Comparison of ENCODE assay signal across 8 cellular contexts in the genomic region with DNA sequence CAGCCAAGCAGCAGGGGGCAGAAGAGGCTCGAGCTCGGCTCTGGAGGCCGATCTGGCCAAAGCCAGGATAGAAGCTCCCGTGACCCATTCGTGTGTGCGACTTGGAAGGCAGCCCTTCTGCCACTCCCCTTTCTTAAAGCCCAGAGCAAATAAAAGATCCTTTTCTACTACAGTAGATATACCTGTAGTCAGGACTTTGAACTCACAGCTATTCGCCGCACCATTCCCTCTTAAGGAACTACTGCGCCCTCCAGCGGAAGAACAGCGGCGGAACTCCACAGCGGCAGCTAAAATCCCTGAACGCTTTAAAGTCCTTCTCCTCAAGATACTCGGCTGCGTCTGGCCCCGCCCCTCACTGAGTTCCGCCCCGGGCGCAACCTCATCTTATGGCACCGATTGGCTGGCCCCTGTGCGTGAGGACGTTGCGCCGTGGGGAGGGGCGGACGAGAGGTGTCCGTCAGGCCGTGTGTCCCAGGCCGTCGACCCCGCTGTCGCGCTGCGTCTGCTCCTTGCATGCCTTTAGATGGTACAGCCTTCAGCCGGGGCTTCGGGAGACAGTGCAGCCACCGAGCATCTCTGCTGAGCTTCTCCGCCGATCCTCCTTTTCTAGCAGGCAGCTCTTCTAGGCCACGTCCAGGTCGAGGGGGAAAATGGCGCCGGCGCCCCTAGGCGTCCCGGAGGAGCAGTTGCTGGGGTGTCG. TPM values are rescaled to one million over a fixed set of nuclear protein-coding genes. Genes with fewer than 3 reads are reported as not detected.
DNase-seq lines count a peak whose midpoint lies in the region; ATAC-seq lines count a peak whose summit lies in the region.

A gene with protein sequence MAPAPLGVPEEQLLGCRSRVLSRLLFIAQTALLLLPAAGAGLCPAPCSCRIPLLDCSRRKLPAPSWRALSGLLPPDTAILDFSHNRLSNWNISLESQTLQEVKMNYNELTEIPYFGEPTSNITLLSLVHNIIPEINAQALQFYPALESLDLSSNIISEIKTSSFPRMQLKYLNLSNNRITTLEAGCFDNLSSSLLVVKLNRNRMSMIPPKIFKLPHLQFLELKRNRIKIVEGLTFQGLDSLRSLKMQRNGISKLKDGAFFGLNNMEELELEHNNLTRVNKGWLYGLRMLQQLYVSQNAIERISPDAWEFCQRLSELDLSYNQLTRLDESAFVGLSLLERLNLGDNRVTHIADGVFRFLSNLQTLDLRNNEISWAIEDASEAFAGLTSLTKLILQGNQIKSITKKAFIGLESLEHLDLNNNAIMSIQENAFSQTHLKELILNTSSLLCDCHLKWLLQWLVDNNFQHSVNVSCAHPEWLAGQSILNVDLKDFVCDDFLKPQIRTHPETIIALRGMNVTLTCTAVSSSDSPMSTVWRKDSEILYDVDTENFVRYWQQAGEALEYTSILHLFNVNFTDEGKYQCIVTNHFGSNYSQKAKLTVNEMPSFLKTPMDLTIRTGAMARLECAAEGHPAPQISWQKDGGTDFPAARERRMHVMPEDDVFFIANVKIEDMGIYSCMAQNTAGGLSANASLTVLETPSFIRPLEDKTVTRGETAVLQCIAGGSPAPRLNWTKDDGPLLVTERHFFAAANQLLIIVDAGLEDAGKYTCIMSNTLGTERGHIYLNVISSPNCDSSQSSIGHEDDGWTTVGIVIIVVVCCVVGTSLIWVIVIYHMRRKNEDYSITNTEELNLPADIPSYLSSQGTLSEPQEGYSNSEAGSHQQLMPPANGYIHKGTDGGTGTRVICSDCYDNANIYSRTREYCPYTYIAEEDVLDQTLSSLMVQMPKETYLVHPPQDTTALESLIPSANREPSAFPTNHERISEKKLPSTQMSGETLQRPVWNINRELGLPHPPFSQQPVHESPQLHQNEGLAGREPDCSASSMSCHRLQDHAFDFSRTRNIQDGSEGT (plus strand): TSS at position 442 of the 700 bp plus-strand sequence. CDS start 209 bp downstream, at position 651.

- ATAC-seq in GM19468 (IDR thresholded peaks at IDR 0.05; ENCODE audit: extremely low read depth, unreplicated experiment): peak; percentile 74

- peak; percentile 81 for DNase-seq in COLO829 (ENCODE audit: low spot score)
- peak; percentile 94 for DNase-seq in HS-5 (ENCODE audit: low read depth)
- DNase-seq in NK-92 (lab: John Stamatoyannopoulos, UW; ENCODE audit: unreplicated experiment): peak; percentile 82
- DNase-seq in activated CD8-positive, alpha-beta memory T cell treated with anti-CD3 and anti-CD28 coated beads for 1 hour (ENCODE audit: extremely low read depth in 1 of 2, low read depth in 1 of 2): peak; percentile 94 to 96
- peak; percentile 96 for DNase-seq in effector CD8-positive, alpha-beta T cell (lab: John Stamatoyannopoulos, UW)
- DNase-seq in lung microvascular endothelial cell (ENCODE audit: low read depth in 2 of 2): peak; percentile 90 to 99
- peak; percentile 95 to 97 (median 96) for DNase-seq in stimulated activated CD4-positive, alpha-beta T cell treated with anti-CD3 and anti-CD28 coated beads, TNF-alpha, amount 100 ng/mL, for 48 hours (ENCODE audit: low read depth in 3 of 3)

RNA-seq across cellular contexts. Expression of the gene that starts here (rescaled TPM):
- 6.8 and 8.9 TPM in 2 replicates for total RNA-seq in lung microvascular endothelial cell

Comparison
In these comparisons a context has a peak if more than half of its experiments do, and no peak if none do; other contexts are left out.
1. Peak in every context shown above with its lines: DNase-seq and ATAC-seq.